ENCODE assay signal across 39 cellular contexts in genomic region chr12:88707800-88708199, GRCh38.
"Had no signal": no experiment of that assay in that cellular context is flagged by ENCODE, and none has a peak within 500 bp of the region (broad histone marks: within the 10 kb centered on the region; RNA-seq: fewer than 3 reads in every experiment).

No MANE protein-coding gene starts in this region.

- H3K27ac ChIP-seq: adrenal gland, ascending aorta, body of pancreas, brain microvascular endothelial cell, breast epithelium, cardiac muscle cell had no signal

- H3K4me3 Mint-ChIP-seq: activated naive CD4-positive, alpha-beta T cell treated with anti-CD3 and anti-CD28 coated beads for 36 hours; activated naive CD4-positive, alpha-beta T cell treated with anti-CD3 and anti-CD28 coated beads, Interleukin-2, amount 10 ng/mL, durations not matched to agents 7 days and 5 days; activated naive CD4-positive, alpha-beta T cell treated with anti-CD3 and anti-CD28 coated beads, Interleukin-2, amount 50 U/mL, for 24 hours; activated naive CD8-positive, alpha-beta T cell; activated naive CD8-positive, alpha-beta T cell treated with anti-CD3 and anti-CD28 coated beads for 36 hours; activated naive CD8-positive, alpha-beta T cell treated with anti-CD3 and anti-CD28 coated beads, Interleukin-2, amount 10 ng/mL, durations not matched to agents 7 days and 5 days; activated naive CD8-positive, alpha-beta T cell treated with anti-CD3 and anti-CD28 coated beads, Interleukin-2, amount 50 U/mL, for 24 hours; activated T-cell treated with anti-CD3 and anti-CD28 coated beads, Interleukin-2, amount 50 U/mL, for 24 hours; activated T-cell treated with anti-CD3 and anti-CD28 coated beads, Interleukin-2, amount 50 U/mL, for 4 hours; activated T-cell treated with anti-CD3 and anti-CD28 coated beads, Interleukin-2, amount 50 U/mL, for 72 hours; activated T-helper 1 cell treated with anti-CD3 and anti-CD28 coated beads, Interleukin-12 subunit alpha, Interleukin-12 subunit beta, Interleukin-2, Interleukin-4 antibody, amounts not matched to agents 30 ng/mL and 10 ng/mL and 1 ng/mL, durations not matched to agents 14 hours and 24 hours and 36 hours; activated T-helper 17 cell treated with anti-CD3 and anti-CD28 coated beads, Interleukin-2, amount 50 U/mL, for 72 hours; brain; central memory CD8-positive, alpha-beta T cell had no signal

- H3K4me3 ChIP-seq: adrenal gland, ascending aorta, body of pancreas, breast epithelium, cardiac muscle cell had no signal

- H3K9me3 Mint-ChIP-seq: activated naive CD8-positive, alpha-beta T cell treated with anti-CD3 and anti-CD28 coated beads, Interleukin-2, amount 10 ng/mL, durations not matched to agents 7 days and 5 days had no signal

- H3K27me3 Mint-ChIP-seq: activated naive CD4-positive, alpha-beta T cell treated with anti-CD3 and anti-CD28 coated beads, Interleukin-2, amount 10 ng/mL, durations not matched to agents 7 days and 5 days; activated naive CD4-positive, alpha-beta T cell treated with anti-CD3 and anti-CD28 coated beads, Interleukin-2, amount 50 U/mL, for 24 hours; activated naive CD8-positive, alpha-beta T cell; activated naive CD8-positive, alpha-beta T cell treated with anti-CD3 and anti-CD28 coated beads for 36 hours; activated naive CD8-positive, alpha-beta T cell treated with anti-CD3 and anti-CD28 coated beads, Interleukin-2, amount 10 ng/mL, durations not matched to agents 7 days and 5 days; activated naive CD8-positive, alpha-beta T cell treated with anti-CD3 and anti-CD28 coated beads, Interleukin-2, amount 50 U/mL, for 24 hours; activated T-cell treated with anti-CD3 and anti-CD28 coated beads, Interleukin-2, amount 50 U/mL, for 24 hours; activated T-helper 17 cell treated with anti-CD3 and anti-CD28 coated beads, Interleukin-2, amount 50 U/mL, for 72 hours; brain; central memory CD8-positive, alpha-beta T cell had no signal

- H3K36me3 ChIP-seq: adrenal gland, ascending aorta, brain microvascular endothelial cell, breast epithelium, cardiac muscle cell had no signal

- ATAC-seq: activated naive CD4-positive, alpha-beta T cell treated with anti-CD3 and anti-CD28 coated beads, Interleukin-2, amount 50 U/mL, for 72 hours; activated naive CD8-positive, alpha-beta T cell treated with anti-CD3 and anti-CD28 coated beads, Interleukin-2, amount 50 U/mL, for 24 hours; activated T-cell treated with anti-CD3 and anti-CD28 coated beads, Interleukin-2, amount 50 U/mL, for 4 hours; activated T-cell treated with anti-CD3 and anti-CD28 coated beads, Interleukin-2, amount 50 U/mL, for 72 hours; activated T-helper 17 cell treated with anti-CD3 and anti-CD28 coated beads, Interleukin-2, amount 50 U/mL, for 72 hours; body of pancreas had no signal

- H3K27ac Mint-ChIP-seq: activated naive CD4-positive, alpha-beta T cell treated with anti-CD3 and anti-CD28 coated beads for 36 hours; activated naive CD4-positive, alpha-beta T cell treated with anti-CD3 and anti-CD28 coated beads, Interleukin-2, amount 10 ng/mL, durations not matched to agents 7 days and 5 days; activated naive CD4-positive, alpha-beta T cell treated with anti-CD3 and anti-CD28 coated beads, Interleukin-2, amount 50 U/mL, for 24 hours; activated naive CD4-positive, alpha-beta T cell treated with anti-CD3 and anti-CD28 coated beads, Interleukin-2, amount 50 U/mL, for 72 hours; activated naive CD8-positive, alpha-beta T cell; activated naive CD8-positive, alpha-beta T cell treated with anti-CD3 and anti-CD28 coated beads for 36 hours; activated naive CD8-positive, alpha-beta T cell treated with anti-CD3 and anti-CD28 coated beads, Interleukin-2, amount 10 ng/mL, durations not matched to agents 7 days and 5 days; activated naive CD8-positive, alpha-beta T cell treated with anti-CD3 and anti-CD28 coated beads, Interleukin-2, amount 50 U/mL, for 24 hours; activated T-cell treated with anti-CD3 and anti-CD28 coated beads, Interleukin-2, amount 50 U/mL, for 24 hours; activated T-cell treated with anti-CD3 and anti-CD28 coated beads, Interleukin-2, amount 50 U/mL, for 72 hours; activated T-helper 1 cell treated with anti-CD3 and anti-CD28 coated beads, Interleukin-12 subunit alpha, Interleukin-12 subunit beta, Interleukin-2, Interleukin-4 antibody, amounts not matched to agents 30 ng/mL and 10 ng/mL and 1 ng/mL, durations not matched to agents 14 hours and 24 hours and 36 hours; activated T-helper 17 cell treated with anti-CD3 and anti-CD28 coated beads, Interleukin-2, amount 50 U/mL, for 72 hours; activated T-helper 2 cell treated with anti-CD3 and anti-CD28 coated beads, Interferon-gamma antibody, Interleukin-2, Interleukin-4, amounts not matched to agents 10 μg/mL and 5 μg/mL and 100 μg/mL, durations not matched to agents 14 hours and 24 hours and 36 hours; brain had no signal

- H3K4me1 Mint-ChIP-seq: activated naive CD4-positive, alpha-beta T cell treated with anti-CD3 and anti-CD28 coated beads, Interleukin-2, amount 10 ng/mL, durations not matched to agents 7 days and 5 days; activated naive CD4-positive, alpha-beta T cell treated with anti-CD3 and anti-CD28 coated beads, Interleukin-2, amount 50 U/mL, for 24 hours; activated naive CD8-positive, alpha-beta T cell treated with anti-CD3 and anti-CD28 coated beads for 36 hours; activated naive CD8-positive, alpha-beta T cell treated with anti-CD3 and anti-CD28 coated beads, Interleukin-2, amount 10 ng/mL, durations not matched to agents 7 days and 5 days; activated naive CD8-positive, alpha-beta T cell treated with anti-CD3 and anti-CD28 coated beads, Interleukin-2, amount 50 U/mL, for 24 hours; activated T-helper 17 cell treated with anti-CD3 and anti-CD28 coated beads, Interleukin-2, amount 50 U/mL, for 72 hours; brain; central memory CD8-positive, alpha-beta T cell had no signal

- FAIRE-seq: bronchial epithelial cell had no signal

- H3K27me3 ChIP-seq: adrenal gland, ascending aorta, body of pancreas, brain microvascular endothelial cell, breast epithelium, cardiac muscle cell had no signal

- H3K36me3 Mint-ChIP-seq: activated naive CD4-positive, alpha-beta T cell treated with anti-CD3 and anti-CD28 coated beads, Interleukin-2, amount 10 ng/mL, durations not matched to agents 7 days and 5 days; activated naive CD4-positive, alpha-beta T cell treated with anti-CD3 and anti-CD28 coated beads, Interleukin-2, amount 50 U/mL, for 24 hours; activated naive CD4-positive, alpha-beta T cell treated with anti-CD3 and anti-CD28 coated beads, Interleukin-2, amount 50 U/mL, for 72 hours; activated naive CD8-positive, alpha-beta T cell; activated naive CD8-positive, alpha-beta T cell treated with anti-CD3 and anti-CD28 coated beads for 36 hours; activated naive CD8-positive, alpha-beta T cell treated with anti-CD3 and anti-CD28 coated beads, Interleukin-2, amount 10 ng/mL, durations not matched to agents 7 days and 5 days; brain had no signal

- DNase-seq: activated effector memory CD4-positive, alpha-beta T cell treated with anti-CD3 and anti-CD28 coated beads, Interleukin-2, amount 50 U/mL, for 16 hours; activated effector memory CD4-positive, alpha-beta T cell treated with Interleukin-2 at 50 U/mL for 16 hours; activated gamma-delta T cell; activated gamma-delta T cell treated with Interleukin-2 at 50 U/mL for 16 hours; activated naive CD4-positive, alpha-beta T cell; activated naive CD4-positive, alpha-beta T cell treated with anti-CD3 and anti-CD28 coated beads for 36 hours; activated naive CD4-positive, alpha-beta T cell treated with anti-CD3 and anti-CD28 coated beads, Interleukin-2, amount 10 ng/mL, durations not matched to agents 7 days and 5 days; activated naive CD4-positive, alpha-beta T cell treated with anti-CD3 and anti-CD28 coated beads, Interleukin-2, amount 50 U/mL, for 16 hours; activated naive CD4-positive, alpha-beta T cell treated with Interleukin-2 at 50 U/mL for 16 hours; activated naive CD8-positive, alpha-beta T cell treated with anti-CD3 and anti-CD28 coated beads for 36 hours; activated naive CD8-positive, alpha-beta T cell treated with anti-CD3 and anti-CD28 coated beads, Interleukin-2, amount 10 ng/mL, durations not matched to agents 7 days and 5 days; activated naive CD8-positive, alpha-beta T cell treated with anti-CD3 and anti-CD28 coated beads, Interleukin-2, amount 50 U/mL, for 24 hours; activated T-cell treated with anti-CD3 and anti-CD28 coated beads, Interleukin-2, amount 50 U/mL, for 1 hour; activated T-cell treated with anti-CD3 and anti-CD28 coated beads, Interleukin-2, amount 50 U/mL, for 24 hours; activated T-cell treated with anti-CD3 and anti-CD28 coated beads, Interleukin-2, amount 50 U/mL, for 4 hours; activated T-cell treated with anti-CD3 and anti-CD28 coated beads, Interleukin-2, amount 50 U/mL, for 48 hours; activated T-cell treated with anti-CD3 and anti-CD28 coated beads, Interleukin-2, amount 50 U/mL, for 72 hours; adrenal gland; amniotic stem cell; amygdala; anterior cingulate cortex; aorta; body of pancreas; brain microvascular endothelial cell; caudate nucleus; central memory CD4-positive, alpha-beta T cell; cerebellar nuclear complex had no signal

- H3K4me1 ChIP-seq: adrenal gland, ascending aorta, body of pancreas, breast epithelium had no signal
